In genomic region chr3:46838301-46838700, GRCh38 we compare ENCODE assay signal across 28 cellular contexts. TPM values are rescaled to one million over a fixed set of nuclear protein-coding genes. Genes with fewer than 3 reads are reported as not detected.
"Had no signal": no experiment of that assay in that cellular context is flagged by ENCODE, and none has a peak within 500 bp of the region (broad histone marks: within the 10 kb centered on the region; RNA-seq: fewer than 3 reads in every experiment).

No MANE protein-coding gene starts in this region.

- H3K27me3 ChIP-seq: stomach, suprapubic skin, testis, thyroid gland, tibial artery, tibial nerve, transverse colon, upper lobe of left lung, upper lobe of right lung, uterus, vagina had no signal

- H3K27ac Mint-ChIP-seq: stimulated activated effector memory CD8-positive, alpha-beta T cell treated with anti-CD3 and anti-CD28 coated beads, Interleukin-12 subunit alpha, Interleukin-12 subunit beta, amount 100 ng/mL, for 72 hours; stimulated activated memory B cell treated with anti-CD40 and anti-IgM and Interleukin-4, amounts not matched to agents 10 μg/mL and 1 μg/mL and 100 μg/mL, for 72 hours; stimulated activated naive B cell treated with anti-CD40 and anti-IgM and Interleukin-4, amounts not matched to agents 10 μg/mL and 1 μg/mL and 100 μg/mL, for 72 hours; stimulated activated naive CD8-positive, alpha-beta T cell treated with anti-CD3 and anti-CD28 coated beads, Interleukin-15, amount 100 ng/mL, for 72 hours; stimulated activated naive CD8-positive, alpha-beta T cell treated with anti-CD3 and anti-CD28 coated beads, Interleukin-15, Interleukin-2, amounts not matched to agents 100 ng/mL and 50 ng/mL, for 24 hours; type B pancreatic cell had no signal

- H3K36me3 ChIP-seq: stomach, suprapubic skin, thoracic aorta, thyroid gland, transverse colon, upper lobe of left lung, upper lobe of right lung, uterus had no signal

- H3K4me3 Mint-ChIP-seq: stimulated activated effector memory CD8-positive, alpha-beta T cell treated with anti-CD3 and anti-CD28 coated beads, Interleukin-12 subunit alpha, Interleukin-12 subunit beta, amount 100 ng/mL, for 72 hours; stimulated activated memory B cell treated with anti-CD40 and anti-IgM and Interleukin-4, amounts not matched to agents 10 μg/mL and 1 μg/mL and 100 μg/mL, for 72 hours; stimulated activated naive B cell treated with anti-CD40 and anti-IgM and Interleukin-4, amounts not matched to agents 10 μg/mL and 1 μg/mL and 100 μg/mL, for 72 hours; stimulated activated naive CD8-positive, alpha-beta T cell treated with anti-CD3 and anti-CD28 coated beads, Interleukin-15, amount 100 ng/mL, for 72 hours; stimulated activated naive CD8-positive, alpha-beta T cell treated with anti-CD3 and anti-CD28 coated beads, Interleukin-15, Interleukin-2, amounts not matched to agents 100 ng/mL and 50 ng/mL, for 24 hours; type B pancreatic cell had no signal

- H3K4me1 ChIP-seq: stomach, suprapubic skin, testis, thyroid gland, tibial artery, tibial nerve, transverse colon, upper lobe of left lung, upper lobe of right lung, uterus, vagina had no signal

- ATAC-seq: stimulated activated effector memory CD8-positive, alpha-beta T cell treated with anti-CD3 and anti-CD28 coated beads, Interleukin-12 subunit alpha, Interleukin-12 subunit beta, amount 100 ng/mL, for 72 hours; stimulated activated memory B cell treated with anti-CD40 and anti-IgM and Interleukin-4, amounts not matched to agents 10 μg/mL and 1 μg/mL and 100 μg/mL, for 72 hours; stimulated activated naive B cell treated with anti-CD40 and anti-IgM and Interleukin-4, amounts not matched to agents 10 μg/mL and 1 μg/mL and 100 μg/mL, for 72 hours; stimulated activated naive CD8-positive, alpha-beta T cell treated with anti-CD3 and anti-CD28 coated beads, Interleukin-15, amount 100 ng/mL, for 72 hours; stimulated activated naive CD8-positive, alpha-beta T cell treated with anti-CD3 and anti-CD28 coated beads, Interleukin-15, Interleukin-2, amounts not matched to agents 100 U/mL and 50 U/mL, for 24 hours; upper lobe of right lung had no signal

- H3K27ac ChIP-seq: stomach, suprapubic skin, testis, thoracic aorta, thyroid gland, tibial artery, tibial nerve, transverse colon, upper lobe of left lung, upper lobe of right lung, uterus, vagina had no signal

- H3K27me3 Mint-ChIP-seq: stimulated activated naive B cell treated with anti-CD40 and anti-IgM and Interleukin-4, amounts not matched to agents 10 μg/mL and 1 μg/mL and 100 μg/mL, for 72 hours; stimulated activated naive CD8-positive, alpha-beta T cell treated with anti-CD3 and anti-CD28 coated beads, Interleukin-15, amount 100 ng/mL, for 72 hours; stimulated activated naive CD8-positive, alpha-beta T cell treated with anti-CD3 and anti-CD28 coated beads, Interleukin-15, Interleukin-2, amounts not matched to agents 100 ng/mL and 50 ng/mL, for 24 hours; type B pancreatic cell had no signal

- DNase-seq: stimulated activated CD4-positive, alpha-beta T cell treated with anti-CD3 and anti-CD28 coated beads, Interleukin-2, amount 100 ng/mL, for 48 hours; stimulated activated CD4-positive, alpha-beta T cell treated with anti-CD3 and anti-CD28 coated beads, Interleukin-4, amount 100 ng/mL, for 1 hour; stimulated activated CD4-positive, alpha-beta T cell treated with anti-CD3 and anti-CD28 coated beads, Interleukin-4, amount 100 ng/mL, for 24 hours; stimulated activated CD4-positive, alpha-beta T cell treated with anti-CD3 and anti-CD28 coated beads, Interleukin-4, amount 100 ng/mL, for 4 hours; stimulated activated CD8-positive, alpha-beta memory T cell treated with anti-CD3 and anti-CD28 coated beads, Interleukin-4, amount 100 ng/mL, for 48 hours; stimulated activated naive B cell treated with anti-CD40 and anti-IgM and Interleukin-4, amounts not matched to agents 10 μg/mL and 1 μg/mL and 100 μg/mL, for 72 hours; stimulated activated naive CD4-positive, alpha-beta T cell; stimulated activated naive CD4-positive, alpha-beta T cell treated with Interleukin-2 at 50 U/mL for 16 hours; stimulated activated naive CD8-positive, alpha-beta T cell treated with anti-CD3 and anti-CD28 coated beads, Interleukin-15, amount 100 ng/mL, for 72 hours; stimulated activated naive CD8-positive, alpha-beta T cell treated with anti-CD3 and anti-CD28 coated beads, Interleukin-15, Interleukin-2, amounts not matched to agents 100 U/mL and 50 U/mL, for 24 hours; stomach; substantia nigra; testis; thyroid gland; tibial artery; transverse colon; trophoblast cell; upper lobe of left lung; upper lobe of right lung; uterus had no signal

- H3K36me3 Mint-ChIP-seq: stimulated activated effector memory CD8-positive, alpha-beta T cell treated with anti-CD3 and anti-CD28 coated beads, Interleukin-12 subunit alpha, Interleukin-12 subunit beta, amount 100 ng/mL, for 72 hours had no signal

- H3K4me3 ChIP-seq: stomach, suprapubic skin, testis, thoracic aorta, thyroid gland, tibial artery, tibial nerve, transverse colon, upper lobe of left lung, upper lobe of right lung, uterus, vagina had no signal

- H3K9me3 ChIP-seq: testis, thyroid gland had no signal

- H3K4me1 Mint-ChIP-seq: stimulated activated effector memory CD8-positive, alpha-beta T cell treated with anti-CD3 and anti-CD28 coated beads, Interleukin-12 subunit alpha, Interleukin-12 subunit beta, amount 100 ng/mL, for 72 hours; stimulated activated memory B cell treated with anti-CD40 and anti-IgM and Interleukin-4, amounts not matched to agents 10 μg/mL and 1 μg/mL and 100 μg/mL, for 72 hours; stimulated activated naive B cell treated with anti-CD40 and anti-IgM and Interleukin-4, amounts not matched to agents 10 μg/mL and 1 μg/mL and 100 μg/mL, for 72 hours; stimulated activated naive CD8-positive, alpha-beta T cell treated with anti-CD3 and anti-CD28 coated beads, Interleukin-15, amount 100 ng/mL, for 72 hours had no signal

RNA-seq across cellular contexts. Expression of gene MYL3, which starts 24.9 kb away (rescaled TPM):
- total RNA-seq: vagina had no signal
